20 cellular contexts compared by ENCODE assay signal in the genomic region with DNA sequence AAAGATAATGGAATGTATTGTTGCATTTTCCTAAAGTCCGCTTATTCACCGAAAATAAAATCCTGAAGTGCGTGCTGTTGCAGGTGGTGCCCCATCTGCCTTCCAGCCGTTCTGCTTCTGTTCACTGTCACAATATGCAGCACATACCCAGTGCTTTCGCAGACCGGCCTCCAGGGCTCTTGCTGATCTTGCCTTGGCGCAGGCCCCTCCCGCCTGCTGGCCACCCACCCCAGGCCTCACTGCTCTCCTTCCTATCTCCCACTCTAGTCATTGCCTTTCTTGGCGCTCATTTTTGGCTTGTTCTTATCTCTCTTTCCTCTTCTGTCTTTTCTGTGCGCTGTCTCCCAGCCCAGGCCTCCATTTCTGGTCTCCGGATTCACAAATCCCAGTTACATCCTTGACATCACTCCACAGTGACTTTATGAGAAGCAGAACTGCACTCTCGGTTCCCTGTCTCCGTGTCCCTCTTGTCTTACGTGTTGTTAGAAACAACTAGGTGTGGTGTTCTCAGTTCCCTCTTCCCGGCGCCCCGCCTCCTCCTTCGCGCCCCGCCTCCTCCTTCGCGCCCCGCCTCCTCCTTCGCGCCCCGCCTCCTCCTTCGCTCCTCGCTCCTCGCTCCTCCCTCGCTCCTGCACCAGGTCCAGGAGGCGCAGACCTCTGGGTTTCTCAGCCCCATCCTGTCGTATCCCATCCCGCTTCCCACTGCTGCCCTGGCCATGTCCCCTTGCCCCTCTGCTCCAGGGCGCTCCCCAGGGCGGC.
DNase-seq lines count a peak whose midpoint lies in the region; ATAC-seq, FAIRE-seq and TF ChIP-seq lines count a peak whose summit lies in the region.
"Had no signal": no experiment of that assay in that cellular context is flagged by ENCODE, and none has a peak within 500 bp of the region (broad histone marks: within the 10 kb centered on the region; RNA-seq: fewer than 3 reads in every experiment).

No MANE protein-coding gene starts in this region.

- H3K9me3 Mint-ChIP-seq in endodermal cell, result no peaks in the 10 kb centered on the region
- H3K9me3 Mint-ChIP-seq in activated naive CD8-positive, alpha-beta T cell treated with anti-CD3 and anti-CD28 coated beads for 36 hours, result no peaks in the 10 kb centered on the region
- H3K9me3 Mint-ChIP-seq: CD4-positive, alpha-beta memory T cell; effector memory CD8-positive, alpha-beta T cell had no signal

- no peak overlapping the region for H3K27ac ChIP-seq in endodermal cell (ENCODE audit: low read depth, low read length)
- no peak overlapping the region for H3K27ac ChIP-seq in neuronal stem cell (replicated peaks; ENCODE audit: low read length)
- H3K27ac ChIP-seq in esophagus muscularis mucosa (replicated peaks in 1 of 4), result no peak overlapping the region
- H3K27ac ChIP-seq: heart left ventricle, skin epidermis, vagina had no signal

- H3K27me3 ChIP-seq in endodermal cell (ENCODE audit: control insufficient read depth, insufficient read depth, low read length, poor library complexity, severe bottlenecking), result no peaks in the 10 kb centered on the region
- H3K27me3 ChIP-seq in neuronal stem cell (ENCODE audit: control insufficient read depth in 3 of 3, insufficient read depth in 3 of 3, low read depth in 1 of 3, low read length in 3 of 3), result no peaks in the 10 kb centered on the region
- H3K27me3 ChIP-seq in esophagus muscularis mucosa, result no peaks in the 10 kb centered on the region
- H3K27me3 ChIP-seq: heart left ventricle, vagina had no signal

- no peak overlapping the region for H2BK12ac ChIP-seq in neuronal stem cell (ENCODE audit: low read length)

- intact Hi-C loops in esophagus muscularis mucosa (cut with DNase I), result no loop called here

- H3K79me1 ChIP-seq in neuronal stem cell (ENCODE audit: low read depth, low read length), result peaks cover 2% of the 10 kb centered on the region

- H3K36me3 Mint-ChIP-seq in endodermal cell (ENCODE audit: low read depth), result peaks cover 58% of the 10 kb centered on the region
- peaks cover 3% of the 10 kb centered on the region for H3K36me3 Mint-ChIP-seq in activated naive CD8-positive, alpha-beta T cell treated with anti-CD3 and anti-CD28 coated beads for 36 hours
- H3K36me3 Mint-ChIP-seq: CD4-positive, alpha-beta memory T cell had no signal

- H3K4ac ChIP-seq in neuronal stem cell (ENCODE audit: low read length), result no peak overlapping the region

- TF ChIP-seq POLR2A in GM12891 (IDR thresholded peaks at IDR 0.05; ENCODE audit: low read depth, low read length), result no peak
- no peak for TF ChIP-seq POLR2A in esophagus muscularis mucosa (IDR thresholded peaks at IDR 0.05; ENCODE audit: low read depth)

- H4K8ac ChIP-seq in neuronal stem cell (ENCODE audit: low read depth, low read length), result no peak overlapping the region

- H2BK120ac ChIP-seq in neuronal stem cell (ENCODE audit: low read depth, low read length), result no peak overlapping the region

- H2BK15ac ChIP-seq in neuronal stem cell (ENCODE audit: low read length), result no peak overlapping the region

- H3K4me3 ChIP-seq in endodermal cell (ENCODE audit: low read length), result no peak overlapping the region
- no peak overlapping the region for H3K4me3 ChIP-seq in neuronal stem cell (ENCODE audit: low read length in 2 of 2)
- H3K4me3 ChIP-seq in esophagus muscularis mucosa, result no peak overlapping the region
- H3K4me3 ChIP-seq: heart left ventricle, skin epidermis, vagina had no signal

- H3K18ac ChIP-seq in neuronal stem cell (ENCODE audit: low read length), result peak overlapping the region; percentile 32

- ATAC-seq in HG03378 (IDR thresholded peaks at IDR 0.05; ENCODE audit: unreplicated experiment), result no peak
- ATAC-seq: effector memory CD8-positive, alpha-beta T cell had no signal

- no peak overlapping the region for H2AFZ ChIP-seq in neuronal stem cell (ENCODE audit: low read length)

- no peak overlapping the region for H3K4me2 ChIP-seq in neuronal stem cell (ENCODE audit: insufficient read depth, low read length, poor library complexity, severe bottlenecking)

- H3K23ac ChIP-seq in neuronal stem cell (ENCODE audit: low read depth, low read length, poor library complexity), result peak overlapping the region; percentile 92

- no peaks in the 10 kb centered on the region for H3K4me1 ChIP-seq in endodermal cell (ENCODE audit: control insufficient read depth, insufficient read depth, low read length)
- peaks cover under 1 to 4% of the 10 kb centered on the region in 2 donors for H3K4me1 ChIP-seq in neuronal stem cell (ENCODE audit: control insufficient read depth in 2 of 2, insufficient read depth in 1 of 2, low read depth in 1 of 2, low read length in 2 of 2)
- peaks cover 0 to 12% (median 10%) of the 10 kb centered on the region in 4 donors for H3K4me1 ChIP-seq in esophagus muscularis mucosa
- H3K4me1 ChIP-seq: vagina had no signal

- no peak overlapping the region for H3K9ac ChIP-seq in endodermal cell (ENCODE audit: extremely low read depth, low read length, poor library complexity, severe bottlenecking)
- H3K9ac ChIP-seq in neuronal stem cell (ENCODE audit: low read depth, low read length, poor library complexity), result no peak overlapping the region

- no peak for TF ChIP-seq EP300 in esophagus muscularis mucosa (IDR thresholded peaks at IDR 0.05)

- H3K4me3 Mint-ChIP-seq in endodermal cell, result no peak overlapping the region
- H3K4me3 Mint-ChIP-seq in activated naive CD8-positive, alpha-beta T cell treated with anti-CD3 and anti-CD28 coated beads for 36 hours, result no peak overlapping the region
- H3K4me3 Mint-ChIP-seq: CD4-positive, alpha-beta memory T cell; effector memory CD8-positive, alpha-beta T cell had no signal

- H4K91ac ChIP-seq in neuronal stem cell (ENCODE audit: low read depth, low read length, poor library complexity), result no peak overlapping the region

- no peaks in the 10 kb centered on the region for H3K4me1 Mint-ChIP-seq in endodermal cell
- peaks cover 4% of the 10 kb centered on the region for H3K4me1 Mint-ChIP-seq in activated naive CD8-positive, alpha-beta T cell treated with anti-CD3 and anti-CD28 coated beads for 36 hours
- H3K4me1 Mint-ChIP-seq: CD4-positive, alpha-beta memory T cell had no signal

- H3K9me3 ChIP-seq in endodermal cell (ENCODE audit: control insufficient read depth, low read length) (no peaks in the 10 kb centered on the region), neuronal stem cell (replicated peaks in 1 of 2; ENCODE audit: control insufficient read depth in 2 of 2, insufficient read depth in 1 of 2, low read depth in 1 of 2, low read length in 2 of 2) (no peaks in the 10 kb centered on the region), esophagus muscularis mucosa (no peaks in the 10 kb centered on the region)
- H3K9me3 ChIP-seq: heart left ventricle, vagina had no signal

- no peak overlapping the region for H2AK5ac ChIP-seq in neuronal stem cell (ENCODE audit: low read depth, low read length)

- no peak overlapping the region for H2BK5ac ChIP-seq in neuronal stem cell (ENCODE audit: low read length)

- no peak for DNase-seq in GM12891 (ENCODE audit: insufficient read length, low spot score)
- DNase-seq in MV-4-11 (lab: John Stamatoyannopoulos, UW), result peak; percentile 42
- DNase-seq in endodermal cell, result peak; percentile 88
- no peak for DNase-seq in neuronal stem cell (ENCODE audit: low spot score)
- DNase-seq in activated naive CD8-positive, alpha-beta T cell treated with anti-CD3 and anti-CD28 coated beads for 36 hours, result no peak
- DNase-seq in esophagus muscularis mucosa (ENCODE audit: extremely low spot score), result no peak
- DNase-seq in NOMO-1 treated with DMSO at 0.1 percent for 48 hours (lab: John Stamatoyannopoulos, UW; ENCODE audit: unreplicated experiment), result no peak
- DNase-seq: CD4-positive, alpha-beta memory T cell; effector memory CD8-positive, alpha-beta T cell; heart left ventricle; Karpas-422; NCI-H1092; NCI-H2081; NCI-H510A treated with DMSO at 0.1 percent for 48 hours; SHP77; stimulated activated CD4-positive, alpha-beta T cell treated with anti-CD3 and anti-CD28 coated beads, Interleukin-4, amount 100 ng/mL, for 1 hour had no signal

- H3K14ac ChIP-seq in neuronal stem cell (ENCODE audit: low read length), result no peak overlapping the region

- 81 to 89% methylated on average over 18 to 35 of the region's 35 CpGs for WGBS in endodermal cell (ENCODE audit: insufficient coverage in 1 of 2, insufficient read length in 1 of 2), 2 experiments
- WGBS in neuronal stem cell (ENCODE audit: extremely low coverage in 2 of 2, insufficient read length in 2 of 2, insufficient replicate concordance in 1 of 2), 2 donors, result no CpG with 5 or more reads among the region's 35 CpGs
- 85% methylated on average over 35 of the region's 35 CpGs for WGBS in esophagus muscularis mucosa

- FAIRE-seq in GM12891 (lab: Jason Lieb, UNC), result no peak
- FAIRE-seq: islet of Langerhans had no signal

- peaks cover 56% of the 10 kb centered on the region for H3K36me3 ChIP-seq in endodermal cell (ENCODE audit: control insufficient read depth, insufficient read depth, low read length)
- H3K36me3 ChIP-seq in neuronal stem cell (replicated peaks in 1 of 2; ENCODE audit: control insufficient read depth in 2 of 2, insufficient read depth in 2 of 2, low read length in 2 of 2), result peaks cover 31 to 99% of the 10 kb centered on the region in 2 donors
- peaks cover 29 to 91% (median 70%) of the 10 kb centered on the region in 4 donors for H3K36me3 ChIP-seq in esophagus muscularis mucosa

- H3K27ac Mint-ChIP-seq in endodermal cell, result no peak overlapping the region
- no peak overlapping the region for H3K27ac Mint-ChIP-seq in activated naive CD8-positive, alpha-beta T cell treated with anti-CD3 and anti-CD28 coated beads for 36 hours
- H3K27ac Mint-ChIP-seq: CD4-positive, alpha-beta memory T cell; effector memory CD8-positive, alpha-beta T cell had no signal

- H3K27me3 Mint-ChIP-seq in endodermal cell (ENCODE audit: insufficient read depth), result no peaks in the 10 kb centered on the region
- H3K27me3 Mint-ChIP-seq in activated naive CD8-positive, alpha-beta T cell treated with anti-CD3 and anti-CD28 coated beads for 36 hours, result no peaks in the 10 kb centered on the region

- no peak for TF ChIP-seq CTCF in endodermal cell (conservative IDR thresholded peaks at IDR 0.05)
- no peak for TF ChIP-seq CTCF in esophagus muscularis mucosa (IDR thresholded peaks at IDR 0.05)

TF ChIP-seq in GM12891, 5 proteins besides CTCF, POLR2A, EP300 and RAD21:
- TF ChIP-seq TAF1 (IDR thresholded peaks at IDR 0.05; ENCODE audit: low read depth, low read length), result no peak
- no peak for TF ChIP-seq PAX5 (IDR thresholded peaks at IDR 0.05; ENCODE audit: insufficient read depth, low read length, severe bottlenecking)
- peak; percentile 37 for TF ChIP-seq SPI1 (IDR thresholded peaks at IDR 0.05; ENCODE audit: low read depth, low read length)
- no peak for TF ChIP-seq POLR2AphosphoS5 (IDR thresholded peaks at IDR 0.05; ENCODE audit: low read depth, low read length)

Comparison
In these comparisons a context has a peak if more than half of its experiments do, and no peak if none do; other contexts are left out.
1. DNase-seq: peak in MV-4-11 (single experiment) and endodermal cell (single experiment); none in GM12891 (single experiment), neuronal stem cell (single experiment), activated naive CD8-positive, alpha-beta T cell treated with anti-CD3 and anti-CD28 coated beads for 36 hours (single experiment), esophagus muscularis mucosa (single experiment) and NOMO-1 treated with DMSO at 0.1 percent for 48 hours (single experiment).